ENCODE assay signal across 22 cellular contexts in the genomic region with DNA sequence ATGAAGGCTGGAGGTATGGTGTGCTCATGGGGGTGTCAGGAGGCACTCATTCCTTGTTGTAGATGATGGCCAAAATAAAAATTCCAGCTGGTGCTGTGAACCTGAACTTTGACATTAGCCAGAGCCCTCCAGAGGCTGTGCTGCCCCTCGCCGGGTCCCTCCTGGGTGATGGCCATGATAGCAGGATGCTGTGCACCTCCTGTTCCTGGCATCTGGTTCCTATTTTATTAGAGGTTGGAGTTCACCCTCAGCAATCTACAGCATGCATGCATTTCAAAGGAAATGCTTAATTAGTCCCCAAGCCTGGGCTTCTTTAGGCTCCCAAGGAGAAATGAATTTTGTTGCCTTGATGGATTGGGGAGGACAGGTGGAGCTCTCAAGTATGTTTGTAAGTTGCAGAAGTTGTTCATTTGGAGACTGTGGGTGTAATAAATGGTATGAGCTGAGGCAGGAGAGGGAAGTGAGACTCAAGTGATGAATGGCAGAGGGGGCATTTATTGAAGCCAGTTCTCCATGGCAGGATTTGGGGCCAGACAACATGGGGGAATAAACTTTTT.
"Had no signal": no experiment of that assay in that cellular context is flagged by ENCODE, and none has a peak within 500 bp of the region (broad histone marks: within the 10 kb centered on the region; RNA-seq: fewer than 3 reads in every experiment).

No MANE protein-coding gene starts in this region.

- H3K9me3 Mint-ChIP-seq: activated B cell treated with CpG ODN at 0.5 μM for 24 hours; activated naive CD4-positive, alpha-beta T cell treated with anti-CD3 and anti-CD28 coated beads, Interleukin-2, amount 50 U/mL, for 72 hours; activated T-cell treated with anti-CD3 and anti-CD28 coated beads, Interleukin-2, amount 50 U/mL, for 24 hours; activated T-helper 17 cell treated with anti-CD3 and anti-CD28 coated beads, Interleukin-2, amount 50 U/mL, for 72 hours; memory B cell; stimulated activated effector memory CD8-positive, alpha-beta T cell treated with anti-CD3 and anti-CD28 coated beads, Interleukin-12 subunit alpha, Interleukin-12 subunit beta, amount 100 ng/mL, for 72 hours; stimulated activated naive CD8-positive, alpha-beta T cell treated with anti-CD3 and anti-CD28 coated beads, Interleukin-15, amount 100 ng/mL, for 72 hours had no signal

- DNase-seq: activated B cell treated with CpG ODN at 0.5 μM for 24 hours; activated CD4-positive, alpha-beta T cell treated with anti-CD3 and anti-CD28 coated beads for 36 hours; activated CD4-positive, alpha-beta T cell treated with anti-CD3 and anti-CD28 coated beads, Interleukin-2, amount 50 U/mL, for 4 hours; activated CD8-positive, alpha-beta memory T cell treated with anti-CD3 and anti-CD28 coated beads for 24 hours; activated CD8-positive, alpha-beta memory T cell treated with anti-CD3 and anti-CD28 coated beads, Interleukin-2, amount 50 U/mL, for 4 hours; activated T-cell treated with anti-CD3 and anti-CD28 coated beads, Interleukin-2, amount 50 U/mL, for 24 hours; adrenal gland; central memory CD4-positive, alpha-beta T cell; effector memory CD4-positive, alpha-beta T cell; foreskin melanocyte; left cardiac atrium; small intestine; stimulated activated CD4-positive, alpha-beta T cell treated with anti-CD3 and anti-CD28 coated beads, Interleukin-2, amount 100 ng/mL, for 24 hours; stimulated activated naive CD8-positive, alpha-beta T cell treated with anti-CD3 and anti-CD28 coated beads, Interleukin-15, amount 100 ng/mL, for 72 hours; tibial artery had no signal

- H3K27ac Mint-ChIP-seq: activated B cell treated with CpG ODN at 0.5 μM for 24 hours; activated CD4-positive, alpha-beta T cell treated with anti-CD3 and anti-CD28 coated beads for 36 hours; activated naive CD4-positive, alpha-beta T cell treated with anti-CD3 and anti-CD28 coated beads, Interleukin-2, amount 50 U/mL, for 72 hours; activated T-cell treated with anti-CD3 and anti-CD28 coated beads, Interleukin-2, amount 50 U/mL, for 24 hours; activated T-helper 17 cell treated with anti-CD3 and anti-CD28 coated beads, Interleukin-2, amount 50 U/mL, for 72 hours; memory B cell; stimulated activated effector memory CD8-positive, alpha-beta T cell treated with anti-CD3 and anti-CD28 coated beads, Interleukin-12 subunit alpha, Interleukin-12 subunit beta, amount 100 ng/mL, for 72 hours had no signal

- H3K4me3 Mint-ChIP-seq: activated B cell treated with CpG ODN at 0.5 μM for 24 hours; activated CD4-positive, alpha-beta T cell treated with anti-CD3 and anti-CD28 coated beads for 36 hours; activated T-cell treated with anti-CD3 and anti-CD28 coated beads, Interleukin-2, amount 50 U/mL, for 24 hours; activated T-helper 17 cell treated with anti-CD3 and anti-CD28 coated beads, Interleukin-2, amount 50 U/mL, for 72 hours; memory B cell; stimulated activated effector memory CD8-positive, alpha-beta T cell treated with anti-CD3 and anti-CD28 coated beads, Interleukin-12 subunit alpha, Interleukin-12 subunit beta, amount 100 ng/mL, for 72 hours; stimulated activated naive CD8-positive, alpha-beta T cell treated with anti-CD3 and anti-CD28 coated beads, Interleukin-15, amount 100 ng/mL, for 72 hours had no signal

- H3K4me1 Mint-ChIP-seq: activated B cell treated with CpG ODN at 0.5 μM for 24 hours; activated CD4-positive, alpha-beta T cell treated with anti-CD3 and anti-CD28 coated beads for 36 hours; activated T-helper 17 cell treated with anti-CD3 and anti-CD28 coated beads, Interleukin-2, amount 50 U/mL, for 72 hours; memory B cell; stimulated activated effector memory CD8-positive, alpha-beta T cell treated with anti-CD3 and anti-CD28 coated beads, Interleukin-12 subunit alpha, Interleukin-12 subunit beta, amount 100 ng/mL, for 72 hours; stimulated activated naive CD8-positive, alpha-beta T cell treated with anti-CD3 and anti-CD28 coated beads, Interleukin-15, amount 100 ng/mL, for 72 hours had no signal

- H3K9me3 ChIP-seq: adrenal gland, ascending aorta, tibial artery had no signal

- H3K4me3 ChIP-seq: adrenal gland, ascending aorta, tibial artery had no signal

- H3K36me3 Mint-ChIP-seq: activated naive CD4-positive, alpha-beta T cell treated with anti-CD3 and anti-CD28 coated beads, Interleukin-2, amount 50 U/mL, for 72 hours; memory B cell; stimulated activated effector memory CD8-positive, alpha-beta T cell treated with anti-CD3 and anti-CD28 coated beads, Interleukin-12 subunit alpha, Interleukin-12 subunit beta, amount 100 ng/mL, for 72 hours had no signal

- ATAC-seq: activated CD4-positive, alpha-beta T cell treated with anti-CD3 and anti-CD28 coated beads for 36 hours; activated naive CD4-positive, alpha-beta T cell treated with anti-CD3 and anti-CD28 coated beads, Interleukin-2, amount 50 U/mL, for 72 hours; activated T-helper 17 cell treated with anti-CD3 and anti-CD28 coated beads, Interleukin-2, amount 50 U/mL, for 72 hours; esophagus mucosa; left cardiac atrium; sciatic nerve; stimulated activated effector memory CD8-positive, alpha-beta T cell treated with anti-CD3 and anti-CD28 coated beads, Interleukin-12 subunit alpha, Interleukin-12 subunit beta, amount 100 ng/mL, for 72 hours; stimulated activated naive CD8-positive, alpha-beta T cell treated with anti-CD3 and anti-CD28 coated beads, Interleukin-15, amount 100 ng/mL, for 72 hours had no signal

- H3K27me3 Mint-ChIP-seq: activated B cell treated with CpG ODN at 0.5 μM for 24 hours; activated CD4-positive, alpha-beta T cell treated with anti-CD3 and anti-CD28 coated beads for 36 hours; stimulated activated naive CD8-positive, alpha-beta T cell treated with anti-CD3 and anti-CD28 coated beads, Interleukin-15, amount 100 ng/mL, for 72 hours had no signal

- H3K27ac ChIP-seq: adrenal gland, ascending aorta had no signal

- H3K27me3 ChIP-seq: adrenal gland, ascending aorta, tibial artery had no signal

- H3K36me3 ChIP-seq: adrenal gland, ascending aorta, tibial artery had no signal
